8 cellular contexts compared by ENCODE assay signal in the genomic region with DNA sequence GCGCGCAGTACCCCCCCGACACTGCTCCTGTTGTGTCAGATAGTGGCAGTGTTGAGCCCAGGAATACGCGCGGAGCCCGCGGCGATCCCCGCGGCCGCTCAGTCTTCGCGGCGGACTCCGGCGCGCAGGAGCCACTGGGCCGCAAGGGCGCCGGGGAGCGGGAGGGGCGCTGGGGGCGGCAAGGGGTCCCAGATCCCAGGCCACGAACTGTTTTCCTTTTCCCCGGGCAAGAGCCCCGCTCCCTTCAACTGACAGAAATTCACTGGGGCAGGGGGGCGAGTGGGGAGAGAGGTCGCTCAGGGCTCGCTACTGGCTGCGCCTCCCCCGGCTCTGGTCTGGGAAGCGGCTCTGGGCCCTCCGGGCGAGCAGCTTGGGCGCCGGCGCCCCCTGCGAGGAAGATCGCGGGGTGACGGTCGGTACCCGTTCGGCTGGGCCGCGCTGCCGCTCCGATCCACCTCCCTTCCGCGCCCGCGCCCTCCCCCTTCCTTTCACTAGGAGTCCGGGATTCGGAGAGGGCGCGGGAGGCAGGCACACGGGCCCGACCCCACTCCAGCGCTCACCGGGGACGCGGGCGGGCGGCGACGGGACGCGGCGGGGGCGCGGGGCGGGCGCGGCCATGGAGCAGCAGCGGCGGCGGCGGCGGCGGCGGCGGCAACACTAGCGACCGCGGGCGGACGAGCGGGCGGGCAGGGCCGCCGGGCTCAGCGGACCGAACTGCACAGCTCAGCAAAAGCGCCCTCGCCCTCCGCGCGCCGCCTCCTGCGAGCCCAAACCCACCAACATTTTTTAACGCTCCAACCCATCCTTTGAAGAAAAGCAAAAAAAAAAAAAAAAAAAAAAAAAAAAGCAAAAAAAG. TPM values are rescaled to one million over a fixed set of nuclear protein-coding genes. Genes with fewer than 3 reads are reported as not detected.
A peak's percentile ranks its signal among the peaks of the same experiment; 100 is the strongest.
DNase-seq lines count a peak whose midpoint lies in the region; ATAC-seq and TF ChIP-seq lines count a peak whose summit lies in the region.

No MANE protein-coding gene starts in this region.

- peaks cover 15% of the 10 kb centered on the region for H3K4me1 ChIP-seq in ES-I3 (ENCODE audit: insufficient read depth, low read length)
- peaks cover 24% of the 10 kb centered on the region for H3K4me1 ChIP-seq in GM23338 (ENCODE audit: insufficient read depth)
- H3K4me1 ChIP-seq in thoracic aorta (ENCODE audit: control insufficient read depth in 1 of 2, low read depth in 2 of 2), result peaks cover 4 to 23% of the 10 kb centered on the region in 2 donors

- H4K20me1 ChIP-seq in GM23338 (replicated peaks; ENCODE audit: insufficient read depth), result no peaks in the 10 kb centered on the region

- CTCF ChIA-PET in activated naive CD4-positive, alpha-beta T cell treated with anti-CD3 and anti-CD28 coated beads, Interleukin-2, amount 10 ng/mL, durations not matched to agents 7 days and 5 days (lab: Charles Lee), result interaction anchor here (0.7 to 1.8 kb wide), 4 partner anchors 117 to 533 kb away, joined by 3 to 9 read pairs (median 3); no protein-coding TSS in a partner anchor

- H3K27ac ChIP-seq in GM23338 (ENCODE audit: low read depth), result no peak overlapping the region
- peak overlapping the region; percentile 91 to 97 for H3K27ac ChIP-seq in thoracic aorta

- no peaks in the 10 kb centered on the region for H3K9me3 Mint-ChIP-seq in GM23338
- H3K9me3 Mint-ChIP-seq in activated naive CD4-positive, alpha-beta T cell treated with anti-CD3 and anti-CD28 coated beads, Interleukin-2, amount 10 ng/mL, durations not matched to agents 7 days and 5 days, result no peaks in the 10 kb centered on the region

- no peaks in the 10 kb centered on the region; the same call in 2 of the 3 replicates for H3K36me3 Mint-ChIP-seq in GM23338 (ENCODE audit: low read depth)
- H3K36me3 Mint-ChIP-seq in activated naive CD4-positive, alpha-beta T cell treated with anti-CD3 and anti-CD28 coated beads, Interleukin-2, amount 10 ng/mL, durations not matched to agents 7 days and 5 days, result peaks cover 6% of the 10 kb centered on the region

- H3K79me2 ChIP-seq in GM23338 (replicated peaks; ENCODE audit: insufficient read depth), result peaks cover 9% of the 10 kb centered on the region

- peak overlapping the region; percentile 91 for H3K4me2 ChIP-seq in GM23338

- H3K27me3 Mint-ChIP-seq in GM23338 (ENCODE audit: insufficient read depth, low read depth, poor library complexity), result peaks cover 4% of the 10 kb centered on the region
- H3K27me3 Mint-ChIP-seq in activated naive CD4-positive, alpha-beta T cell treated with anti-CD3 and anti-CD28 coated beads, Interleukin-2, amount 10 ng/mL, durations not matched to agents 7 days and 5 days, result peaks cover 14% of the 10 kb centered on the region

- no peaks in the 10 kb centered on the region for H3K9me2 ChIP-seq in GM23338 (ENCODE audit: insufficient read depth)

- peak; percentile 81 for DNase-seq in GM23338 (ENCODE audit: low spot score)
- DNase-seq in Kasumi-1 (lab: John Stamatoyannopoulos, UW), result peak; percentile 76 to 82
- DNase-seq in RPMI8226, result peak; percentile 94
- peak; percentile 79 for DNase-seq in activated naive CD4-positive, alpha-beta T cell treated with anti-CD3 and anti-CD28 coated beads, Interleukin-2, amount 10 ng/mL, durations not matched to agents 7 days and 5 days
- DNase-seq in globus pallidus (ENCODE audit: low spot score), result peak; percentile 84
- peak; percentile 78 for DNase-seq in occipital lobe (lab: John Stamatoyannopoulos, UW)
- DNase-seq in thoracic aorta (ENCODE audit: low spot score), result no peak

- H3K9me3 ChIP-seq in ES-I3 (ENCODE audit: control insufficient read depth, insufficient read depth, low read length), result no peaks in the 10 kb centered on the region
- H3K9me3 ChIP-seq in thoracic aorta, result no peaks in the 10 kb centered on the region

- peak overlapping the region; percentile 93 for H3K4me3 ChIP-seq in GM23338
- H3K4me3 ChIP-seq in thoracic aorta, result peak overlapping the region; percentile 79

- H3K27ac Mint-ChIP-seq in GM23338, result no peak overlapping the region
- no peak overlapping the region for H3K27ac Mint-ChIP-seq in activated naive CD4-positive, alpha-beta T cell treated with anti-CD3 and anti-CD28 coated beads, Interleukin-2, amount 10 ng/mL, durations not matched to agents 7 days and 5 days

- peak overlapping the region; percentile 84; the same call in 1 of the 2 replicates for H2AFZ ChIP-seq in GM23338

- H3K9ac ChIP-seq in ES-I3 (ENCODE audit: low read depth, low read length), result peak overlapping the region; percentile 77; the same call in 1 of the 2 replicates

- peak; percentile 78 for ATAC-seq in GM23338
- peak; percentile 93 for ATAC-seq in thoracic aorta (ENCODE audit: insufficient number of reproducible peaks, low FRiP score, low read depth)

- H3K27me3 ChIP-seq in GM23338 (ENCODE audit: insufficient read depth) (peaks cover 14% of the 10 kb centered on the region), thoracic aorta (replicated peaks; ENCODE audit: insufficient read depth) (no peaks in the 10 kb centered on the region)

- no peak overlapping the region; the same call in 2 of the 3 replicates for H3K4me3 Mint-ChIP-seq in GM23338
- peak overlapping the region; percentile 70 for H3K4me3 Mint-ChIP-seq in activated naive CD4-positive, alpha-beta T cell treated with anti-CD3 and anti-CD28 coated beads, Interleukin-2, amount 10 ng/mL, durations not matched to agents 7 days and 5 days

- H3F3A ChIP-seq in GM23338 (replicated peaks; ENCODE audit: low read depth), result 0 out of 2 replicates have a peak, but pooled peaks cover 6% of the 10 kb centered on the region

- TF ChIP-seq CTCF in GM23338 (conservative IDR thresholded peaks at IDR 0.05; ENCODE audit: low read depth in 2 of 2) (peak; percentile 38 to 67), thoracic aorta (IDR thresholded peaks at IDR 0.05) (peak; percentile 68)

- H3K4me1 Mint-ChIP-seq in GM23338, result peaks cover 8% of the 10 kb centered on the region; the same call in 1 of the 3 replicates
- H3K4me1 Mint-ChIP-seq in activated naive CD4-positive, alpha-beta T cell treated with anti-CD3 and anti-CD28 coated beads, Interleukin-2, amount 10 ng/mL, durations not matched to agents 7 days and 5 days, result peaks cover 2% of the 10 kb centered on the region

- no peaks in the 10 kb centered on the region for H3K36me3 ChIP-seq in ES-I3 (ENCODE audit: insufficient read depth, low read length)
- no peaks in the 10 kb centered on the region for H3K36me3 ChIP-seq in GM23338 (ENCODE audit: insufficient read depth)
- no peaks in the 10 kb centered on the region for H3K36me3 ChIP-seq in thoracic aorta

TF ChIP-seq in GM23338, 12 proteins besides CTCF, POLR2A, EP300 and RAD21 (continues in another document):
- TF ChIP-seq STAT1 (IDR thresholded peaks at IDR 0.05; ENCODE audit: unreplicated experiment) (no peak), POLR2AphosphoS5 (IDR thresholded peaks at IDR 0.05; ENCODE audit: low read depth) (peak; percentile 57; the same call in 1 of the 2 replicates), JUNB (IDR thresholded peaks at IDR 0.05; ENCODE audit: unreplicated experiment) (no peak), ZNF331 (CRISPR knock-in tag; IDR thresholded peaks at IDR 0.05; ENCODE audit: low read depth) (no peak), CREB1 (CRISPR knock-in tag; IDR thresholded peaks at IDR 0.05; ENCODE audit: low read depth) (0 out of 2 replicates have a peak, but pooled peaks have one; percentile 22), ZNF114 (CRISPR knock-in tag; IDR thresholded peaks at IDR 0.05) (no peak), NANOG (IDR thresholded peaks at IDR 0.05; ENCODE audit: borderline replicate concordance) (no peak)
- TF ChIP-seq, protein P1, sequence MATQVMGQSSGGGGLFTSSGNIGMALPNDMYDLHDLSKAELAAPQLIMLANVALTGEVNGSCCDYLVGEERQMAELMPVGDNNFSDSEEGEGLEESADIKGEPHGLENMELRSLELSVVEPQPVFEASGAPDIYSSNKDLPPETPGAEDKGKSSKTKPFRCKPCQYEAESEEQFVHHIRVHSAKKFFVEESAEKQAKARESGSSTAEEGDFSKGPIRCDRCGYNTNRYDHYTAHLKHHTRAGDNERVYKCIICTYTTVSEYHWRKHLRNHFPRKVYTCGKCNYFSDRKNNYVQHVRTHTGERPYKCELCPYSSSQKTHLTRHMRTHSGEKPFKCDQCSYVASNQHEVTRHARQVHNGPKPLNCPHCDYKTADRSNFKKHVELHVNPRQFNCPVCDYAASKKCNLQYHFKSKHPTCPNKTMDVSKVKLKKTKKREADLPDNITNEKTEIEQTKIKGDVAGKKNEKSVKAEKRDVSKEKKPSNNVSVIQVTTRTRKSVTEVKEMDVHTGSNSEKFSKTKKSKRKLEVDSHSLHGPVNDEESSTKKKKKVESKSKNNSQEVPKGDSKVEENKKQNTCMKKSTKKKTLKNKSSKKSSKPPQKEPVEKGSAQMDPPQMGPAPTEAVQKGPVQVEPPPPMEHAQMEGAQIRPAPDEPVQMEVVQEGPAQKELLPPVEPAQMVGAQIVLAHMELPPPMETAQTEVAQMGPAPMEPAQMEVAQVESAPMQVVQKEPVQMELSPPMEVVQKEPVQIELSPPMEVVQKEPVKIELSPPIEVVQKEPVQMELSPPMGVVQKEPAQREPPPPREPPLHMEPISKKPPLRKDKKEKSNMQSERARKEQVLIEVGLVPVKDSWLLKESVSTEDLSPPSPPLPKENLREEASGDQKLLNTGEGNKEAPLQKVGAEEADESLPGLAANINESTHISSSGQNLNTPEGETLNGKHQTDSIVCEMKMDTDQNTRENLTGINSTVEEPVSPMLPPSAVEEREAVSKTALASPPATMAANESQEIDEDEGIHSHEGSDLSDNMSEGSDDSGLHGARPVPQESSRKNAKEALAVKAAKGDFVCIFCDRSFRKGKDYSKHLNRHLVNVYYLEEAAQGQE (IDR thresholded peaks at IDR 0.05; ENCODE audit: unreplicated experiment), result no peak

RNA-seq across cellular contexts. Expression of gene SETBP1, which starts 1.4 kb away (rescaled TPM):
- total RNA-seq in GM23338 (2014; rRNA removed; shearing (Covaris generic)), result 3.7 and 5.5 TPM in 2 replicates
- 1.6 TPM in 2 replicates for polyA plus RNA-seq in GM23338 (2016; fragmentation: Nextera tagmentation; extraction: Ambion mirVana)
- total RNA-seq in occipital lobe (52.3 TPM), thoracic aorta (10 to 100 TPM; 39.3 to 50.2 TPM)
